ENCODE assay signal across 16 cellular contexts in genomic region chr1:53319296-53320101, GRCh38. TPM values are rescaled to one million over a fixed set of nuclear protein-coding genes. Genes with fewer than 3 reads are reported as not detected.
DNase-seq lines count a peak whose midpoint lies in the region; ATAC-seq and TF ChIP-seq lines count a peak whose summit lies in the region.
"Had no signal": no experiment of that assay in that cellular context is flagged by ENCODE, and none has a peak within 500 bp of the region (broad histone marks: within the 10 kb centered on the region; RNA-seq: fewer than 3 reads in every experiment).

No MANE protein-coding gene starts in this region.

- intact Hi-C loops in mucosa of descending colon (cut with DNase I, micrococcal nuclease), result no loop called here

- H3K9me3 ChIP-seq in mucosa of descending colon, result no peaks in the 10 kb centered on the region
- H3K9me3 ChIP-seq: transverse colon had no signal

- no peak for TF ChIP-seq CTCF in mucosa of descending colon (IDR thresholded peaks at IDR 0.05)

- H3K4me1 ChIP-seq in mucosa of descending colon (ENCODE audit: low read depth), result peaks cover 3% of the 10 kb centered on the region
- H3K4me1 ChIP-seq: transverse colon had no signal

- no peaks in the 10 kb centered on the region for H3K36me3 ChIP-seq in mucosa of descending colon (ENCODE audit: low read depth)
- H3K36me3 ChIP-seq: transverse colon had no signal

- H3K4me3 ChIP-seq in mucosa of descending colon, result no peak overlapping the region
- H3K4me3 ChIP-seq: transverse colon had no signal

- ATAC-seq in mucosa of descending colon, result no peak
- ATAC-seq: activated naive CD4-positive, alpha-beta T cell treated with anti-CD3 and anti-CD28 coated beads, Interleukin-2, amount 50 U/mL, for 72 hours; CD8-positive, alpha-beta T cell; natural killer cell; stimulated activated naive CD8-positive, alpha-beta T cell treated with anti-CD3 and anti-CD28 coated beads, Interleukin-15, Interleukin-2, amounts not matched to agents 100 U/mL and 50 U/mL, for 24 hours had no signal

- DNase-seq in D341Med (ENCODE audit: low spot score) (peak; percentile 85), NCI-H1092 (lab: John Stamatoyannopoulos, UW) (peak; percentile 58), NCI-H82 treated with DMSO at 0.1 percent for 48 hours (lab: John Stamatoyannopoulos, UW; ENCODE audit: unreplicated experiment) (peak; percentile 74), mucosa of descending colon (peak in 2 of 3 donors; percentile 8 to 33), GM19240 (ENCODE audit: insufficient read length, low spot score) (no peak), NCI-H526 treated with DMSO at 0.1 percent for 48 hours (lab: John Stamatoyannopoulos, UW) (no peak)
- DNase-seq in activated CD8-positive, alpha-beta memory T cell treated with anti-CD3 and anti-CD28 coated beads for 24 hours, result no peak
- DNase-seq: activated CD4-positive, CD25-positive, alpha-beta regulatory T cell treated with anti-CD3 and anti-CD28 coated beads, Interleukin-2, amount 50 U/mL, for 72 hours; CD8-positive, alpha-beta T cell; cerebellar nuclear complex; islet precursor cell; natural killer cell; stimulated activated CD4-positive, alpha-beta T cell treated with anti-CD3 and anti-CD28 coated beads, Interleukin-2, amount 100 ng/mL, for 24 hours; stimulated activated naive CD8-positive, alpha-beta T cell treated with anti-CD3 and anti-CD28 coated beads, Interleukin-15, Interleukin-2, amounts not matched to agents 100 U/mL and 50 U/mL, for 24 hours; transverse colon had no signal

RNA-seq across cellular contexts. Expression of gene LRP8, which starts 8.4 kb away (rescaled TPM):
- total RNA-seq in mucosa of descending colon, result 1 to 10 TPM; 1.3 to 6.5 (median 1.4) TPM

Comparison
In these comparisons a context has a peak if more than half of its experiments do, and no peak if none do; other contexts are left out.
1. DNase-seq: peak in D341Med (single experiment), NCI-H1092 (single experiment), NCI-H82 treated with DMSO at 0.1 percent for 48 hours (single experiment) and mucosa of descending colon (2 of 3); none in GM19240 (single experiment), NCI-H526 treated with DMSO at 0.1 percent for 48 hours (single experiment) and activated CD8-positive, alpha-beta memory T cell treated with anti-CD3 and anti-CD28 coated beads for 24 hours (single experiment).